1 cellular context compared by ENCODE assay signal in genomic region chr6:35185971-35186370, GRCh38.
TF ChIP-seq lines count a peak whose summit lies in the region.

No MANE protein-coding gene starts in this region.

TF ChIP-seq in IMR-90, 13 proteins besides CTCF, POLR2A, EP300 and RAD21:
- TF ChIP-seq MAZ (IDR thresholded peaks at IDR 0.05; ENCODE audit: borderline replicate concordance, low read depth, low read length) (no peak), SMC3 (IDR thresholded peaks at IDR 0.05; ENCODE audit: low read depth, low read length) (no peak), FOS (IDR thresholded peaks at IDR 0.05; ENCODE audit: low read depth, low read length) (no peak), RCOR1 (IDR thresholded peaks at IDR 0.05; ENCODE audit: insufficient replicate concordance, low read length) (no peak), MAFK (IDR thresholded peaks at IDR 0.05; ENCODE audit: low read depth, low read length) (no peak), BHLHE40 (IDR thresholded peaks at IDR 0.05; ENCODE audit: low read depth, low read length) (no peak), ELK1 (IDR thresholded peaks at IDR 0.05; ENCODE audit: borderline replicate concordance, low read depth, low read length) (no peak), RFX5 (IDR thresholded peaks at IDR 0.05; ENCODE audit: low read depth, low read length) (no peak), MXI1 (IDR thresholded peaks at IDR 0.05; ENCODE audit: borderline replicate concordance, low read depth, low read length) (no peak), NFE2L2 (IDR thresholded peaks at IDR 0.05; ENCODE audit: low read depth, low read length) (no peak), CEBPB (IDR thresholded peaks at IDR 0.05; ENCODE audit: low read depth, low read length) (no peak), CHD1 (IDR thresholded peaks at IDR 0.05; ENCODE audit: low read depth, low read length) (no peak), USF2 (IDR thresholded peaks at IDR 0.05; ENCODE audit: low read depth, low read length) (no peak)
TF ChIP-seq in IMR-90: peak in this region for 0.
